In genomic region chr3:98027084-98027445, GRCh38 we compare ENCODE assay signal across 19 cellular contexts. TPM values are rescaled to one million over a fixed set of nuclear protein-coding genes. Genes with fewer than 3 reads are reported as not detected.
DNase-seq lines count a peak whose midpoint lies in the region; ATAC-seq and TF ChIP-seq lines count a peak whose summit lies in the region.
"Had no signal": no experiment of that assay in that cellular context is flagged by ENCODE, and none has a peak within 500 bp of the region (broad histone marks: within the 10 kb centered on the region; RNA-seq: fewer than 3 reads in every experiment).

No MANE protein-coding gene starts in this region.

- ATAC-seq in HG02678 (IDR thresholded peaks at IDR 0.05; ENCODE audit: unreplicated experiment), result peak; percentile 33

- H3K4me1 Mint-ChIP-seq in osteocyte (ENCODE audit: unreplicated experiment), result no peaks in the 10 kb centered on the region

- H3K27me3 Mint-ChIP-seq in osteocyte (ENCODE audit: unreplicated experiment), result peaks cover 54% of the 10 kb centered on the region
- H3K27me3 Mint-ChIP-seq: activated CD4-positive, alpha-beta memory T cell treated with anti-CD3 and anti-CD28 coated beads, Interleukin-2, amount 10 ng/mL, durations not matched to agents 7 days and 5 days; CD4-positive, alpha-beta memory T cell had no signal

- TF ChIP-seq CTCF in fibroblast of pulmonary artery (IDR thresholded peaks at IDR 0.05; ENCODE audit: low read length, missing control alignments) (no peak), osteocyte (IDR thresholded peaks at IDR 0.05) (no peak)

- H3K4me3 Mint-ChIP-seq in osteocyte (ENCODE audit: unreplicated experiment), result no peak overlapping the region
- H3K4me3 Mint-ChIP-seq: activated CD4-positive, alpha-beta memory T cell treated with anti-CD3 and anti-CD28 coated beads, Interleukin-2, amount 10 ng/mL, durations not matched to agents 7 days and 5 days; CD4-positive, alpha-beta memory T cell had no signal

- no peaks in the 10 kb centered on the region for H3K9me3 Mint-ChIP-seq in osteocyte (ENCODE audit: unreplicated experiment)
- H3K9me3 Mint-ChIP-seq: activated CD4-positive, alpha-beta memory T cell treated with anti-CD3 and anti-CD28 coated beads, Interleukin-2, amount 10 ng/mL, durations not matched to agents 7 days and 5 days; CD4-positive, alpha-beta memory T cell had no signal

- H3K36me3 Mint-ChIP-seq in osteocyte (ENCODE audit: unreplicated experiment), result no peaks in the 10 kb centered on the region
- H3K36me3 Mint-ChIP-seq: CD4-positive, alpha-beta memory T cell had no signal

- H3K4me3 ChIP-seq in fibroblast of pulmonary artery (replicated peaks; ENCODE audit: low read depth, low read length), result no peak overlapping the region
- H3K4me3 ChIP-seq: cardiac muscle cell, prostate gland, tibial nerve had no signal

- no peak overlapping the region for H3K27ac Mint-ChIP-seq in osteocyte (ENCODE audit: unreplicated experiment)
- H3K27ac Mint-ChIP-seq: activated CD4-positive, alpha-beta memory T cell treated with anti-CD3 and anti-CD28 coated beads, Interleukin-2, amount 10 ng/mL, durations not matched to agents 7 days and 5 days; CD4-positive, alpha-beta memory T cell had no signal

- DNase-seq in DMS53 (lab: John Stamatoyannopoulos, UW), result peak; percentile 41
- no peak for DNase-seq in DMS53 treated with DMSO at 0.1 percent for 48 hours (lab: John Stamatoyannopoulos, UW; ENCODE audit: unreplicated experiment)
- DNase-seq in NCI-H1694 treated with DMSO at 0.1 percent for 48 hours (lab: John Stamatoyannopoulos, UW), result peak; percentile 80
- peak; percentile 44 for DNase-seq in fibroblast of pulmonary artery (ENCODE audit: low read depth)
- no peak for DNase-seq in AG08396 (ENCODE audit: low spot score)
- DNase-seq in osteocyte (ENCODE audit: extremely low spot score, unreplicated experiment), result no peak
- no peak for DNase-seq in NCI-H2227 (lab: John Stamatoyannopoulos, UW; ENCODE audit: unreplicated experiment)
- DNase-seq: activated CD4-positive, alpha-beta memory T cell treated with anti-CD3 and anti-CD28 coated beads, Interleukin-2, amount 10 ng/mL, durations not matched to agents 7 days and 5 days; CD4-positive, alpha-beta memory T cell; glutamatergic neuron; KG1; kidney glomerular epithelial cell; NCI-H226; T1000 had no signal

RNA-seq across cellular contexts. Expression of gene GABRR3, which starts 8.1 kb away (rescaled TPM):
- total RNA-seq in osteocyte, result not detected in 2 replicates
- total RNA-seq: A172; activated CD4-positive, alpha-beta memory T cell treated with anti-CD3 and anti-CD28 coated beads, Interleukin-2, amount 10 ng/mL, durations not matched to agents 7 days and 5 days; cardiac muscle cell; tibial nerve had no signal

RNA-seq across cellular contexts. Expression of gene RIOX2, which starts 54.8 kb away (rescaled TPM):
- total RNA-seq in osteocyte, result 24.0 and 25.4 TPM in 2 replicates

RNA-seq across cellular contexts. Expression of gene OR5AC2, which starts 59.9 kb away (rescaled TPM):
- total RNA-seq in osteocyte, result not detected in 2 replicates
- total RNA-seq: A172; activated CD4-positive, alpha-beta memory T cell treated with anti-CD3 and anti-CD28 coated beads, Interleukin-2, amount 10 ng/mL, durations not matched to agents 7 days and 5 days; cardiac muscle cell; CD4-positive, alpha-beta memory T cell; prostate gland; tibial nerve had no signal

Comparison
In these comparisons a context has a peak if more than half of its experiments do, and no peak if none do; other contexts are left out.
1. DNase-seq: peak in DMS53 (single experiment), NCI-H1694 treated with DMSO at 0.1 percent for 48 hours (single experiment) and fibroblast of pulmonary artery (single experiment); none in DMS53 treated with DMSO at 0.1 percent for 48 hours (single experiment), AG08396 (single experiment), osteocyte (single experiment) and NCI-H2227 (single experiment).